Comparison of ENCODE assay signal across 1 cellular context in the genomic region with DNA sequence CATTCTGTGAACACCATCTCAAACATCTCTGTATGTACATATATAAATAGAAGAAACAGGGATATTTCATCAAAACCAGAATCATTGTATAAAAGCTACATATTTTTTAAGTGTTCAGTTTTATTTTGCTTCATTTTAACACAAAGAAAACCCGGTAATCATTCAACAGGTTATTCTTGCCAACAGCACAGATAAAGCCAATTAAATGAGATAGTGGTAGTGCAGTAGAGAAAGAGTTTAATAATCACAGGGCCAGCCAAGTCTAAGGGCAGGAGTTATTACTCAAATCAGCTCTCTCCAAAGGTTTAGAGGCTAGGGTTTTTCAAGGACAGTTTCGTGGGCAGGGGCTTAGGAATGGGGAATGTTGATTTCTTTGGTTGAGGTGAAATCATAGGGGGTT.
TF ChIP-seq lines count a peak whose summit lies in the region.

No MANE protein-coding gene starts in this region.

TF ChIP-seq in H1, 55 proteins besides CTCF, POLR2A, EP300 and RAD21 (continued from another document):
- TF ChIP-seq, protein P1, sequence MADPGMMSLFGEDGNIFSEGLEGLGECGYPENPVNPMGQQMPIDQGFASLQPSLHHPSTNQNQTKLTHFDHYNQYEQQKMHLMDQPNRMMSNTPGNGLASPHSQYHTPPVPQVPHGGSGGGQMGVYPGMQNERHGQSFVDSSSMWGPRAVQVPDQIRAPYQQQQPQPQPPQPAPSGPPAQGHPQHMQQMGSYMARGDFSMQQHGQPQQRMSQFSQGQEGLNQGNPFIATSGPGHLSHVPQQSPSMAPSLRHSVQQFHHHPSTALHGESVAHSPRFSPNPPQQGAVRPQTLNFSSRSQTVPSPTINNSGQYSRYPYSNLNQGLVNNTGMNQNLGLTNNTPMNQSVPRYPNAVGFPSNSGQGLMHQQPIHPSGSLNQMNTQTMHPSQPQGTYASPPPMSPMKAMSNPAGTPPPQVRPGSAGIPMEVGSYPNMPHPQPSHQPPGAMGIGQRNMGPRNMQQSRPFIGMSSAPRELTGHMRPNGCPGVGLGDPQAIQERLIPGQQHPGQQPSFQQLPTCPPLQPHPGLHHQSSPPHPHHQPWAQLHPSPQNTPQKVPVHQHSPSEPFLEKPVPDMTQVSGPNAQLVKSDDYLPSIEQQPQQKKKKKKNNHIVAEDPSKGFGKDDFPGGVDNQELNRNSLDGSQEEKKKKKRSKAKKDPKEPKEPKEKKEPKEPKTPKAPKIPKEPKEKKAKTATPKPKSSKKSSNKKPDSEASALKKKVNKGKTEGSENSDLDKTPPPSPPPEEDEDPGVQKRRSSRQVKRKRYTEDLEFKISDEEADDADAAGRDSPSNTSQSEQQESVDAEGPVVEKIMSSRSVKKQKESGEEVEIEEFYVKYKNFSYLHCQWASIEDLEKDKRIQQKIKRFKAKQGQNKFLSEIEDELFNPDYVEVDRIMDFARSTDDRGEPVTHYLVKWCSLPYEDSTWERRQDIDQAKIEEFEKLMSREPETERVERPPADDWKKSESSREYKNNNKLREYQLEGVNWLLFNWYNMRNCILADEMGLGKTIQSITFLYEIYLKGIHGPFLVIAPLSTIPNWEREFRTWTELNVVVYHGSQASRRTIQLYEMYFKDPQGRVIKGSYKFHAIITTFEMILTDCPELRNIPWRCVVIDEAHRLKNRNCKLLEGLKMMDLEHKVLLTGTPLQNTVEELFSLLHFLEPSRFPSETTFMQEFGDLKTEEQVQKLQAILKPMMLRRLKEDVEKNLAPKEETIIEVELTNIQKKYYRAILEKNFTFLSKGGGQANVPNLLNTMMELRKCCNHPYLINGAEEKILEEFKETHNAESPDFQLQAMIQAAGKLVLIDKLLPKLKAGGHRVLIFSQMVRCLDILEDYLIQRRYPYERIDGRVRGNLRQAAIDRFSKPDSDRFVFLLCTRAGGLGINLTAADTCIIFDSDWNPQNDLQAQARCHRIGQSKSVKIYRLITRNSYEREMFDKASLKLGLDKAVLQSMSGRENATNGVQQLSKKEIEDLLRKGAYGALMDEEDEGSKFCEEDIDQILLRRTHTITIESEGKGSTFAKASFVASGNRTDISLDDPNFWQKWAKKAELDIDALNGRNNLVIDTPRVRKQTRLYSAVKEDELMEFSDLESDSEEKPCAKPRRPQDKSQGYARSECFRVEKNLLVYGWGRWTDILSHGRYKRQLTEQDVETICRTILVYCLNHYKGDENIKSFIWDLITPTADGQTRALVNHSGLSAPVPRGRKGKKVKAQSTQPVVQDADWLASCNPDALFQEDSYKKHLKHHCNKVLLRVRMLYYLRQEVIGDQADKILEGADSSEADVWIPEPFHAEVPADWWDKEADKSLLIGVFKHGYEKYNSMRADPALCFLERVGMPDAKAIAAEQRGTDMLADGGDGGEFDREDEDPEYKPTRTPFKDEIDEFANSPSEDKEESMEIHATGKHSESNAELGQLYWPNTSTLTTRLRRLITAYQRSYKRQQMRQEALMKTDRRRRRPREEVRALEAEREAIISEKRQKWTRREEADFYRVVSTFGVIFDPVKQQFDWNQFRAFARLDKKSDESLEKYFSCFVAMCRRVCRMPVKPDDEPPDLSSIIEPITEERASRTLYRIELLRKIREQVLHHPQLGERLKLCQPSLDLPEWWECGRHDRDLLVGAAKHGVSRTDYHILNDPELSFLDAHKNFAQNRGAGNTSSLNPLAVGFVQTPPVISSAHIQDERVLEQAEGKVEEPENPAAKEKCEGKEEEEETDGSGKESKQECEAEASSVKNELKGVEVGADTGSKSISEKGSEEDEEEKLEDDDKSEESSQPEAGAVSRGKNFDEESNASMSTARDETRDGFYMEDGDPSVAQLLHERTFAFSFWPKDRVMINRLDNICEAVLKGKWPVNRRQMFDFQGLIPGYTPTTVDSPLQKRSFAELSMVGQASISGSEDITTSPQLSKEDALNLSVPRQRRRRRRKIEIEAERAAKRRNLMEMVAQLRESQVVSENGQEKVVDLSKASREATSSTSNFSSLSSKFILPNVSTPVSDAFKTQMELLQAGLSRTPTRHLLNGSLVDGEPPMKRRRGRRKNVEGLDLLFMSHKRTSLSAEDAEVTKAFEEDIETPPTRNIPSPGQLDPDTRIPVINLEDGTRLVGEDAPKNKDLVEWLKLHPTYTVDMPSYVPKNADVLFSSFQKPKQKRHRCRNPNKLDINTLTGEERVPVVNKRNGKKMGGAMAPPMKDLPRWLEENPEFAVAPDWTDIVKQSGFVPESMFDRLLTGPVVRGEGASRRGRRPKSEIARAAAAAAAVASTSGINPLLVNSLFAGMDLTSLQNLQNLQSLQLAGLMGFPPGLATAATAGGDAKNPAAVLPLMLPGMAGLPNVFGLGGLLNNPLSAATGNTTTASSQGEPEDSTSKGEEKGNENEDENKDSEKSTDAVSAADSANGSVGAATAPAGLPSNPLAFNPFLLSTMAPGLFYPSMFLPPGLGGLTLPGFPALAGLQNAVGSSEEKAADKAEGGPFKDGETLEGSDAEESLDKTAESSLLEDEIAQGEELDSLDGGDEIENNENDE (IDR thresholded peaks at IDR 0.05; ENCODE audit: insufficient replicate concordance, low read length) = no peak
TF ChIP-seq in H1: peak in this region for 0.
